Comparison of ENCODE assay signal across 1 cellular context in the genomic region with DNA sequence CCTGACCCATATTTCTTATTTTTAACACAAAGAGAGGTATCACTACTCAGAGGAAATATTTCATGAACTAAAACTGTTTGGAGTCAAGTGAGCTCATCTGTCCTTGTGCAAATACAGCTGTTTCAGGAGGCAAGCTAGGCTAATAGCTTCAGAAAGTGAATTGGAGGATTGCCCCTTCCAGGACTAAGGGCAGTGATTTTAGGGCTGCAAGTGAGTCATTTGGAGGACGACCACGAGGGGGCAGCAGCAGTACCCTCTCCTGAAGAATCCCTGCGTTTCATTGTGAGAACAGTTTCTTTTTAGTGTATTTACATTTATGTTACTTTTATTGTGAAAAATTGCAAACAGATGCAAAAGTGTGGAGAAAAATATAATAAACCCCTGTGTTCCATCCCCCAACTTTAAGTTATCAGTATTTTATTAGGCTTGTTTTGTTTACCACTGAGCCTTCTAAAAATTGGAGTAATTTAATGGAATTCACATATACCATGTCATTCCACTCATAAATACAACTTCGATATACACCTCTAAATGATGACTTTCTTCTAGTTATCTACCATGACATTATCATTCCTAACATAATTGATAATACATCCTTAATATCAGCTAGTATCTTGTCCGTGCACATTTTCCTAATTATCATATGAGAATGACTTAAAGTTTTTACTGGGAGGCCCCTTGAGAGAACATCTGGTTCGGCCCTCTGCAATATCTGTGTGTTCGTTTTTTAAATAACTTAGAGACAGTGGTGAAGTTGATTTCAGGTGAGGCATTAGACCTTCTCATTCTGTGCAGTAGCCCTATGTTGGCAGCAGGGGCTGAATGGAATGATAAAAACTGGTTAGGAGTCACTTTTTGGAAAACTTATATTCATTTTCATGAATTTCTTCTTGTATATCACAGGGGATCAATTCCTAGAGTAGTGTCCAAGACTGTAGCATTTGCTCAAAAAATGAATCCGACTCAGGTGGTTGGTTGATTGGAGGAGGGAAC.
A peak's percentile ranks its signal among the peaks of the same experiment; 100 is the strongest.
TF ChIP-seq lines count a peak whose summit lies in the region.

No MANE protein-coding gene starts in this region.

TF ChIP-seq in IMR-90, 13 proteins besides CTCF, POLR2A, EP300 and RAD21:
- TF ChIP-seq, protein P1, sequence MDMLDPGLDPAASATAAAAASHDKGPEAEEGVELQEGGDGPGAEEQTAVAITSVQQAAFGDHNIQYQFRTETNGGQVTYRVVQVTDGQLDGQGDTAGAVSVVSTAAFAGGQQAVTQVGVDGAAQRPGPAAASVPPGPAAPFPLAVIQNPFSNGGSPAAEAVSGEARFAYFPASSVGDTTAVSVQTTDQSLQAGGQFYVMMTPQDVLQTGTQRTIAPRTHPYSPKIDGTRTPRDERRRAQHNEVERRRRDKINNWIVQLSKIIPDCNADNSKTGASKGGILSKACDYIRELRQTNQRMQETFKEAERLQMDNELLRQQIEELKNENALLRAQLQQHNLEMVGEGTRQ (IDR thresholded peaks at IDR 0.05; ENCODE audit: low read depth, low read length) = no peak
- TF ChIP-seq, protein P2, sequence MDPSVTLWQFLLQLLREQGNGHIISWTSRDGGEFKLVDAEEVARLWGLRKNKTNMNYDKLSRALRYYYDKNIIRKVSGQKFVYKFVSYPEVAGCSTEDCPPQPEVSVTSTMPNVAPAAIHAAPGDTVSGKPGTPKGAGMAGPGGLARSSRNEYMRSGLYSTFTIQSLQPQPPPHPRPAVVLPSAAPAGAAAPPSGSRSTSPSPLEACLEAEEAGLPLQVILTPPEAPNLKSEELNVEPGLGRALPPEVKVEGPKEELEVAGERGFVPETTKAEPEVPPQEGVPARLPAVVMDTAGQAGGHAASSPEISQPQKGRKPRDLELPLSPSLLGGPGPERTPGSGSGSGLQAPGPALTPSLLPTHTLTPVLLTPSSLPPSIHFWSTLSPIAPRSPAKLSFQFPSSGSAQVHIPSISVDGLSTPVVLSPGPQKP (IDR thresholded peaks at IDR 0.05; ENCODE audit: borderline replicate concordance, low read depth, low read length) = no peak
- TF ChIP-seq CEBPB (IDR thresholded peaks at IDR 0.05; ENCODE audit: low read depth, low read length) (no peak), RFX5 (IDR thresholded peaks at IDR 0.05; ENCODE audit: low read depth, low read length) (no peak), CHD1 (IDR thresholded peaks at IDR 0.05; ENCODE audit: low read depth, low read length) (no peak), SMC3 (IDR thresholded peaks at IDR 0.05; ENCODE audit: low read depth, low read length) (peak; percentile 87)
